ENCODE assay signal across 1 cellular context in the genomic region with DNA sequence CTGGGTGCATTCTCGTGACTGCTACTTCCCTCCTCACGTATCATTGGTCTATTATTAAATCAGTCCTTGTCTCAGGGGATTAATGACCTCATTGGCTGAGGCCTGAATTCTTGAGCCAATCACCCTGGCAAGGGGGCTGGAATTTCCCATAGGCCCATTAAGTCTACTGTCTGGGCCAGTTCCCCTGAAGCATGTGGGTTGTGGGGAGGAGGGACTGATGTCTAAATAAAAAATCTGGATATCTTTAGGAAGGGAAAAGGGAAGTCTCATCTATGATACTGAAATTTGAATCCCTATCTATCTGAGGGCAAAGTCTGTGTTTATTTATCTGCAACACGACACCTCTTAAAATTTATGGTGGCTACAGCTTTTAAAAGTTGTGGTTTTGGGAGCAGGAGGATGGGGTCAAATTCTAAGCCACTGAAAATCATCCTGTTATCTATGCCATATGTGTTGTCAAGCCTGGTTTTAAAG.
TF ChIP-seq lines count a peak whose summit lies in the region.

No MANE protein-coding gene starts in this region.

TF ChIP-seq in HEK293, 187 proteins besides CTCF, POLR2A, EP300 and RAD21 (continued from another document):
- TF ChIP-seq ZSCAN5A (tag by site-specific recombination; IDR thresholded peaks at IDR 0.05) (no peak), ZNF366 (tag by site-specific recombination; conservative IDR thresholded peaks at IDR 0.05) (peak; percentile 48), ZNF560 (tag by site-specific recombination; IDR thresholded peaks at IDR 0.05; ENCODE audit: borderline replicate concordance) (no peak), ZNF449 (tag by site-specific recombination; IDR thresholded peaks at IDR 0.05) (no peak), ZNF76 (tag by site-specific recombination; IDR thresholded peaks at IDR 0.05; ENCODE audit: borderline replicate concordance, low read depth) (peak; percentile 29; the same call in 1 of the 2 replicates), ZNF473 (tag by site-specific recombination; IDR thresholded peaks at IDR 0.05) (no peak), ZNF157 (tag by site-specific recombination; IDR thresholded peaks at IDR 0.05) (no peak), ZNF169 (tag by site-specific recombination; IDR thresholded peaks at IDR 0.05) (no peak), ZSCAN4 (tag by site-specific recombination; IDR thresholded peaks at IDR 0.05) (no peak), ZNF175 (tag by site-specific recombination; IDR thresholded peaks at IDR 0.05) (no peak), ZNF112 (tag by site-specific recombination; IDR thresholded peaks at IDR 0.05) (no peak), ZNF148 (tag by site-specific recombination; IDR thresholded peaks at IDR 0.05; ENCODE audit: borderline replicate concordance) (no peak), ZNF133 (tag by site-specific recombination; IDR thresholded peaks at IDR 0.05) (no peak), KLF10 (tag by site-specific recombination; IDR thresholded peaks at IDR 0.05) (no peak), ZFP41 (tag by site-specific recombination; IDR thresholded peaks at IDR 0.05; ENCODE audit: borderline replicate concordance) (no peak), EGR2 (tag by site-specific recombination; IDR thresholded peaks at IDR 0.05; ENCODE audit: low read depth) (no peak), PATZ1 (tag by site-specific recombination; IDR thresholded peaks at IDR 0.05) (0 out of 2 replicates have a peak, but pooled peaks have one; percentile 20), ZNF426 (tag by site-specific recombination; IDR thresholded peaks at IDR 0.05) (no peak), SP7 (tag by site-specific recombination; IDR thresholded peaks at IDR 0.05) (peak; percentile 41)
- TF ChIP-seq, protein P1, sequence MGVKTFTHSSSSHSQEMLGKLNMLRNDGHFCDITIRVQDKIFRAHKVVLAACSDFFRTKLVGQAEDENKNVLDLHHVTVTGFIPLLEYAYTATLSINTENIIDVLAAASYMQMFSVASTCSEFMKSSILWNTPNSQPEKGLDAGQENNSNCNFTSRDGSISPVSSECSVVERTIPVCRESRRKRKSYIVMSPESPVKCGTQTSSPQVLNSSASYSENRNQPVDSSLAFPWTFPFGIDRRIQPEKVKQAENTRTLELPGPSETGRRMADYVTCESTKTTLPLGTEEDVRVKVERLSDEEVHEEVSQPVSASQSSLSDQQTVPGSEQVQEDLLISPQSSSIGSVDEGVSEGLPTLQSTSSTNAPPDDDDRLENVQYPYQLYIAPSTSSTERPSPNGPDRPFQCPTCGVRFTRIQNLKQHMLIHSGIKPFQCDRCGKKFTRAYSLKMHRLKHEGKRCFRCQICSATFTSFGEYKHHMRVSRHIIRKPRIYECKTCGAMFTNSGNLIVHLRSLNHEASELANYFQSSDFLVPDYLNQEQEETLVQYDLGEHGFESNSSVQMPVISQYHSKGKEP (tag by site-specific recombination; IDR thresholded peaks at IDR 0.05): no peak; the same call in 1 of the 2 replicates
- TF ChIP-seq, protein P2, sequence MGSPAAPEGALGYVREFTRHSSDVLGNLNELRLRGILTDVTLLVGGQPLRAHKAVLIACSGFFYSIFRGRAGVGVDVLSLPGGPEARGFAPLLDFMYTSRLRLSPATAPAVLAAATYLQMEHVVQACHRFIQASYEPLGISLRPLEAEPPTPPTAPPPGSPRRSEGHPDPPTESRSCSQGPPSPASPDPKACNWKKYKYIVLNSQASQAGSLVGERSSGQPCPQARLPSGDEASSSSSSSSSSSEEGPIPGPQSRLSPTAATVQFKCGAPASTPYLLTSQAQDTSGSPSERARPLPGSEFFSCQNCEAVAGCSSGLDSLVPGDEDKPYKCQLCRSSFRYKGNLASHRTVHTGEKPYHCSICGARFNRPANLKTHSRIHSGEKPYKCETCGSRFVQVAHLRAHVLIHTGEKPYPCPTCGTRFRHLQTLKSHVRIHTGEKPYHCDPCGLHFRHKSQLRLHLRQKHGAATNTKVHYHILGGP (tag by site-specific recombination; IDR thresholded peaks at IDR 0.05): peak; percentile 51
- TF ChIP-seq, protein P3, sequence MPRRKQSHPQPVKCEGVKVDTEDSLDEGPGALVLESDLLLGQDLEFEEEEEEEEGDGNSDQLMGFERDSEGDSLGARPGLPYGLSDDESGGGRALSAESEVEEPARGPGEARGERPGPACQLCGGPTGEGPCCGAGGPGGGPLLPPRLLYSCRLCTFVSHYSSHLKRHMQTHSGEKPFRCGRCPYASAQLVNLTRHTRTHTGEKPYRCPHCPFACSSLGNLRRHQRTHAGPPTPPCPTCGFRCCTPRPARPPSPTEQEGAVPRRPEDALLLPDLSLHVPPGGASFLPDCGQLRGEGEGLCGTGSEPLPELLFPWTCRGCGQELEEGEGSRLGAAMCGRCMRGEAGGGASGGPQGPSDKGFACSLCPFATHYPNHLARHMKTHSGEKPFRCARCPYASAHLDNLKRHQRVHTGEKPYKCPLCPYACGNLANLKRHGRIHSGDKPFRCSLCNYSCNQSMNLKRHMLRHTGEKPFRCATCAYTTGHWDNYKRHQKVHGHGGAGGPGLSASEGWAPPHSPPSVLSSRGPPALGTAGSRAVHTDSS (tag by site-specific recombination; IDR thresholded peaks at IDR 0.05): no peak
- TF ChIP-seq, protein P4, sequence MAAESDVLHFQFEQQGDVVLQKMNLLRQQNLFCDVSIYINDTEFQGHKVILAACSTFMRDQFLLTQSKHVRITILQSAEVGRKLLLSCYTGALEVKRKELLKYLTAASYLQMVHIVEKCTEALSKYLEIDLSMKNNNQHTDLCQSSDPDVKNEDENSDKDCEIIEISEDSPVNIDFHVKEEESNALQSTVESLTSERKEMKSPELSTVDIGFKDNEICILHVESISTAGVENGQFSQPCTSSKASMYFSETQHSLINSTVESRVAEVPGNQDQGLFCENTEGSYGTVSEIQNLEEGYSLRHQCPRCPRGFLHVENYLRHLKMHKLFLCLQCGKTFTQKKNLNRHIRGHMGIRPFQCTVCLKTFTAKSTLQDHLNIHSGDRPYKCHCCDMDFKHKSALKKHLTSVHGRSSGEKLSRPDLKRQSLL (tag by site-specific recombination; IDR thresholded peaks at IDR 0.05): no peak
